21 cellular contexts compared by ENCODE assay signal in the genomic region with DNA sequence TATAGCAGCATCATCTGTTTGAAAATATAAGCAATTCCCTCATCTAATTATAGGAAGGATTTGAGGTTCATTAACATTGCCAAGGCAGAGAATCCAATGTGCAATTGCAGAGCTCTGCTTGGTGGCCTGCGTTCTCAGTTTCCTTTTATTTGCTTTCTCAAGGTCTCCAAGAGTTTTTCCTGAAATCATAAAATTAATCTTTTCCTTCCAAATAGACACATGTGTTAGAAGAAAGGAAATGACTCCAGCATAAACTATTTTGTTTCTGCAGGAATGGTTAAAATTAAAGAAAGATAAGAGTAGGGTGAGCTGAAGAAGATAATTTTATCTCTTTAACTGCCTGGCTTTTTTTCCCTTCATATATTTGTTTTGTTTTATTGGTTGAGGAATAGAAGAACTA.
A peak's percentile ranks its signal among the peaks of the same experiment; 100 is the strongest.
DNase-seq lines count a peak whose midpoint lies in the region; ATAC-seq, FAIRE-seq and TF ChIP-seq lines count a peak whose summit lies in the region.
"Had no signal": no experiment of that assay in that cellular context is flagged by ENCODE, and none has a peak within 500 bp of the region (broad histone marks: within the 10 kb centered on the region; RNA-seq: fewer than 3 reads in every experiment).

No MANE protein-coding gene starts in this region.

- DNase-seq in D721Med (ENCODE audit: insufficient read length, low spot score): no peak
- peak; percentile 73 for DNase-seq in NCI-H69 (lab: John Stamatoyannopoulos, UW)
- DNase-seq in endothelial cell (ENCODE audit: low spot score): no peak
- DNase-seq in nephron progenitor cell: no peak
- no peak for DNase-seq in GM19240 (ENCODE audit: insufficient read length, low spot score)
- no peak for DNase-seq in naive thymus-derived CD8-positive, alpha-beta T cell
- no peak for DNase-seq in anterior cingulate cortex (lab: John Stamatoyannopoulos, UW)
- DNase-seq: activated CD8-positive, alpha-beta memory T cell treated with anti-CD3 and anti-CD28 coated beads for 24 hours; activated T-cell treated with anti-CD3 and anti-CD28 coated beads, Interleukin-2, amount 50 U/mL, for 24 hours; C1 segment of cervical spinal cord; effector memory CD4-positive, alpha-beta T cell; Karpas-422; kidney glomerular epithelial cell; mammary epithelial cell; NCI-H526; Right ventricle myocardium superior; stimulated activated CD4-positive, alpha-beta T cell treated with anti-CD3 and anti-CD28 coated beads, Interleukin-4, amount 100 ng/mL, for 1 hour had no signal

- POLR2A ChIA-PET in naive thymus-derived CD8-positive, alpha-beta T cell (lab: Charles Lee): no interaction called here

- H3K27ac Mint-ChIP-seq in endothelial cell (ENCODE audit: unreplicated experiment) (peak overlapping the region; percentile 13), nephron progenitor cell (peak overlapping the region; percentile 34)
- H3K27ac Mint-ChIP-seq in naive thymus-derived CD8-positive, alpha-beta T cell: no peak overlapping the region
- H3K27ac Mint-ChIP-seq: activated T-cell treated with anti-CD3 and anti-CD28 coated beads, Interleukin-2, amount 50 U/mL, for 24 hours; stimulated activated memory B cell treated with anti-CD40 and anti-IgM and Interleukin-4, amounts not matched to agents 10 μg/mL and 1 μg/mL and 100 μg/mL, for 72 hours had no signal

- TF ChIP-seq CTCF in D721Med (IDR thresholded peaks at IDR 0.05; ENCODE audit: insufficient read depth, missing control alignments) (no peak), endothelial cell (IDR thresholded peaks at IDR 0.05; ENCODE audit: unreplicated experiment) (no peak), nephron progenitor cell (IDR thresholded peaks at IDR 0.05) (no peak)

- H3K9me3 Mint-ChIP-seq in endothelial cell (ENCODE audit: unreplicated experiment) (no peaks in the 10 kb centered on the region), nephron progenitor cell (no peaks in the 10 kb centered on the region)
- peaks cover 0 to 2% (median 0%) of the 10 kb centered on the region in 9 donors for H3K9me3 Mint-ChIP-seq in naive thymus-derived CD8-positive, alpha-beta T cell
- H3K9me3 Mint-ChIP-seq: activated T-cell treated with anti-CD3 and anti-CD28 coated beads, Interleukin-2, amount 50 U/mL, for 24 hours had no signal

- FAIRE-seq in D721Med (lab: Jason Lieb, UNC): peak; percentile 60
- FAIRE-seq: colon, GM12892, H54 had no signal

- peaks cover 33% of the 10 kb centered on the region for H3K4me1 Mint-ChIP-seq in endothelial cell (ENCODE audit: unreplicated experiment)
- H3K4me1 Mint-ChIP-seq in nephron progenitor cell: peaks cover 51% of the 10 kb centered on the region
- H3K4me1 Mint-ChIP-seq in naive thymus-derived CD8-positive, alpha-beta T cell: no peaks in the 10 kb centered on the region
- H3K4me1 Mint-ChIP-seq: stimulated activated memory B cell treated with anti-CD40 and anti-IgM and Interleukin-4, amounts not matched to agents 10 μg/mL and 1 μg/mL and 100 μg/mL, for 72 hours had no signal

- H3K36me3 Mint-ChIP-seq in endothelial cell (ENCODE audit: low read depth, unreplicated experiment) (no peaks in the 10 kb centered on the region), nephron progenitor cell (ENCODE audit: low read depth) (peaks cover 31% of the 10 kb centered on the region)
- no peaks in the 10 kb centered on the region for H3K36me3 Mint-ChIP-seq in naive thymus-derived CD8-positive, alpha-beta T cell
- H3K36me3 Mint-ChIP-seq: stimulated activated memory B cell treated with anti-CD40 and anti-IgM and Interleukin-4, amounts not matched to agents 10 μg/mL and 1 μg/mL and 100 μg/mL, for 72 hours had no signal

- ATAC-seq in naive thymus-derived CD8-positive, alpha-beta T cell: no peak
- ATAC-seq: stimulated activated memory B cell treated with anti-CD40 and anti-IgM and Interleukin-4, amounts not matched to agents 10 μg/mL and 1 μg/mL and 100 μg/mL, for 72 hours had no signal

- H3K4me3 Mint-ChIP-seq in endothelial cell (ENCODE audit: unreplicated experiment): no peak overlapping the region
- H3K4me3 Mint-ChIP-seq in nephron progenitor cell: no peak overlapping the region
- no peak overlapping the region for H3K4me3 Mint-ChIP-seq in naive thymus-derived CD8-positive, alpha-beta T cell
- H3K4me3 Mint-ChIP-seq: activated T-cell treated with anti-CD3 and anti-CD28 coated beads, Interleukin-2, amount 50 U/mL, for 24 hours; stimulated activated memory B cell treated with anti-CD40 and anti-IgM and Interleukin-4, amounts not matched to agents 10 μg/mL and 1 μg/mL and 100 μg/mL, for 72 hours had no signal

- H3K27me3 Mint-ChIP-seq in endothelial cell (ENCODE audit: unreplicated experiment): peaks cover 1% of the 10 kb centered on the region
- H3K27me3 Mint-ChIP-seq in nephron progenitor cell (ENCODE audit: low read depth, poor library complexity): no peaks in the 10 kb centered on the region
- peaks cover 0 to 4% (median 0%) of the 10 kb centered on the region in 5 donors for H3K27me3 Mint-ChIP-seq in naive thymus-derived CD8-positive, alpha-beta T cell
- H3K27me3 Mint-ChIP-seq: activated T-cell treated with anti-CD3 and anti-CD28 coated beads, Interleukin-2, amount 50 U/mL, for 24 hours; stimulated activated memory B cell treated with anti-CD40 and anti-IgM and Interleukin-4, amounts not matched to agents 10 μg/mL and 1 μg/mL and 100 μg/mL, for 72 hours had no signal

Comparison
In these comparisons a context has a peak if more than half of its experiments do, and no peak if none do; other contexts are left out.
1. H3K27ac Mint-ChIP-seq: peak in endothelial cell (single experiment) and nephron progenitor cell (single experiment); none in naive thymus-derived CD8-positive, alpha-beta T cell (0 of 10).